In the genomic region with DNA sequence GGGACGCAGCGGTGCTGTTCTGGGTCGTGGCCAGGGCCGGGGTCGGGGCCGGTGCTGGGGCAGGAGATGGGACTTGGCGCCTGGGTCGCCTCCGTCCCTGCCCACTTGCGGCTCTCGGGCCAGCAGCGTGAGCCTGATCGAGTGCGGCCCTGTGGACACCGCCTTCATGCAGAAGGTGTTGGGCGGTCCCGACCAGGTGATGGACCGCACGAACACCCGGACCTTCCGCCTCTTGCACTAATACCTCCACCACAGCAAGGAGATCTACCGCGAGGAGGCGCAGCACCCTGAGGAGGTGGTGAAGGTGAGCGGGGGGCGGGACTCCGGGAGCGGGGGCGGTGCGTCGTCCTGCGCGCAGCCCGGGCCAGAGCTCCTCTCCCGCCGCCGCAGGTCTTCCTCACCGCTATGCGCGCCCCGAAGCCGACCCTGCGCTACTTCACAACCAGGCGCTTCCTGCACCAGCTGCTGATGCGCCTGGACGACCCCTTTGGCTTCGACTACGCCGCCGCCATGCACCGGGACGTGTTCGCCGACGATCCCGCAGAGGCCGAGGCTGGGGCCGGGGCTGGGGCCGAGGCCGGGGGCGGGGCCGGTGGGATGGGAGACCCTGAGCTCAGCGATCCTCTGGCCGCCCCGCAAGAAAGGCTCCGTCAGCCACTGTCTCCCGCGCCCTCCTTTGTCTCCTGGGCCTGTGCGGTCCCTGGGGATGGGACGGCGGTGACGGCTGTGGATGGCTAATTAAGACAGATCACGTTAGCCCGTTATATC, we compare ENCODE assay signal across 8 cellular contexts. TPM values are rescaled to one million over a fixed set of nuclear protein-coding genes. Genes with fewer than 3 reads are reported as not detected.
DNase-seq lines count a peak whose midpoint lies in the region; ATAC-seq and TF ChIP-seq lines count a peak whose summit lies in the region.

No MANE protein-coding gene starts in this region.

- peaks cover 4% of the 10 kb centered on the region; the same call in 1 of the 2 replicates for H3K9me1 ChIP-seq in IMR-90 (ENCODE audit: insufficient read depth, low read length)

- no peaks in the 10 kb centered on the region for H3K9me3 ChIP-seq in IMR-90 (ENCODE audit: control insufficient read depth, insufficient read depth, low read length)
- H3K9me3 ChIP-seq in mucosa of descending colon, result no peaks in the 10 kb centered on the region

- H3K18ac ChIP-seq in IMR-90 (ENCODE audit: low read depth, low read length), result no peak overlapping the region

- H3K4me2 ChIP-seq in IMR-90 (ENCODE audit: low read depth, low read length), result no peak overlapping the region

- no peak overlapping the region for H3K4me3 ChIP-seq in IMR-90 (ENCODE audit: insufficient read depth, low read depth, low read length)
- H3K4me3 ChIP-seq in mucosa of descending colon, result no peak overlapping the region
- H3K4me3 ChIP-seq in lower leg skin (ENCODE audit: low read depth, poor library complexity, severe bottlenecking), result no peak overlapping the region

- no peak overlapping the region for H2BK120ac ChIP-seq in IMR-90 (ENCODE audit: low read depth, low read length)

- in situ Hi-C loops in IMR-90 (cut with MboI; ENCODE audit: low sequenced_read_pairs), result no loop called here

- CTCF ChIA-PET in IMR-90 (lab: Yijun Ruan, JAX), result no interaction called here

- H2BK5ac ChIP-seq in IMR-90 (ENCODE audit: low read depth, low read length, poor library complexity, severe bottlenecking), result no peak overlapping the region

- H3K36me3 ChIP-seq in IMR-90 (ENCODE audit: control insufficient read depth, insufficient read depth, low read length) (peaks cover 21% of the 10 kb centered on the region; the same call in 1 of the 2 replicates), mucosa of descending colon (ENCODE audit: low read depth) (no peaks in the 10 kb centered on the region)

- H4K8ac ChIP-seq in IMR-90 (ENCODE audit: low read depth in 2 of 2, low read length in 2 of 2), result no peak overlapping the region

- no peak overlapping the region for H4K5ac ChIP-seq in IMR-90 (ENCODE audit: low read depth, low read length)

- no peak overlapping the region for H3K56ac ChIP-seq in IMR-90 (ENCODE audit: extremely low read depth, insufficient read depth, low read length)

- H2BK20ac ChIP-seq in IMR-90 (ENCODE audit: low read depth, low read length), result no peak overlapping the region

- dilution Hi-C loops in IMR-90 (cut with HindIII; ENCODE audit: low sequenced_read_pairs, unreplicated experiment), result no loop called here

- no peaks in the 10 kb centered on the region for H3K27me3 ChIP-seq in IMR-90 (ENCODE audit: control insufficient read depth, insufficient read depth, low read length)

- no peak for DNase-seq in IMR-90
- peak; percentile 52 for DNase-seq in activated CD4-positive, CD25-positive, alpha-beta regulatory T cell treated with anti-CD3 and anti-CD28 coated beads, Interleukin-2, amount 50 U/mL, for 16 hours (ENCODE audit: low read depth, low spot score)
- no peak for DNase-seq in chondrocyte (ENCODE audit: low spot score)
- DNase-seq in mucosa of descending colon, result peak; percentile 91 to 96 (median 94)
- DNase-seq in stimulated activated naive CD4-positive, alpha-beta T cell (lab: John Stamatoyannopoulos, UW), result peak; percentile 29 to 75 (median 69)
- no peak for DNase-seq in OCI-M2 (lab: John Stamatoyannopoulos, UW; ENCODE audit: unreplicated experiment)
- DNase-seq in lower leg skin (ENCODE audit: low spot score in 2 of 2), result no peak

- no peak overlapping the region for H3K4me3 Mint-ChIP-seq in chondrocyte (ENCODE audit: unreplicated experiment)

- no peak for TF ChIP-seq CTCF in IMR-90 (conservative IDR thresholded peaks at IDR 0.05; ENCODE audit: low read depth, low read length)
- TF ChIP-seq CTCF in chondrocyte (IDR thresholded peaks at IDR 0.05), result peak; percentile 53
- peak; percentile 32 for TF ChIP-seq CTCF in mucosa of descending colon (IDR thresholded peaks at IDR 0.05)
- TF ChIP-seq CTCF in lower leg skin (IDR thresholded peaks at IDR 0.05), result no peak

- H3K27ac Mint-ChIP-seq in chondrocyte (ENCODE audit: unreplicated experiment), result no peak overlapping the region

- H3K14ac ChIP-seq in IMR-90 (replicated peaks; ENCODE audit: low read depth, low read length), result no peak overlapping the region

- H3K79me1 ChIP-seq in IMR-90 (ENCODE audit: low read depth in 1 of 2, low read length in 2 of 2), result peaks cover 3 to 37% of the 10 kb centered on the region in 2 experiments

- no peak overlapping the region for H2BK15ac ChIP-seq in IMR-90 (ENCODE audit: low read depth, low read length)

- H2AK9ac ChIP-seq in IMR-90 (replicated peaks; ENCODE audit: low read depth, low read length, poor library complexity), result peak overlapping the region; percentile 85

- TF ChIP-seq RAD21 in IMR-90 (IDR thresholded peaks at IDR 0.05; ENCODE audit: low read length), result no peak

- intact Hi-C loops in IMR-90 (cut with micrococcal nuclease) (no loop called here), mucosa of descending colon (cut with DNase I, micrococcal nuclease) (no loop called here), lower leg skin (cut with DNase I; ENCODE audit: low total_unique reads) (no loop called here)

- no peak overlapping the region for H3K9ac ChIP-seq in IMR-90 (ENCODE audit: low read depth, low read length)

- no peak overlapping the region for H3K27ac ChIP-seq in IMR-90 (ENCODE audit: insufficient read depth, low read length)

- no TSS peak for BruUV-seq in IMR-90 (replicated peaks; lab: Mats Ljungman, UMichigan)

- WGBS in IMR-90 (ENCODE audit: extremely low coverage in 2 of 2, insufficient read length in 1 of 2), 2 experiments, result 43% methylated on average over 32 of the region's 74 CpGs; no CpG with 5 or more reads in 1 of the 2 experiments
- 37 to 42% methylated on average over 40 to 44 of the region's 74 CpGs for WGBS in lower leg skin, 2 donors

- no peak overlapping the region for H3K23ac ChIP-seq in IMR-90 (ENCODE audit: low read depth, low read length)

- POLR2A ChIA-PET in IMR-90 (lab: Charles Lee; ENCODE audit: unreplicated experiment), result no interaction called here

- no peaks in the 10 kb centered on the region; the same call in 1 of the 2 replicates for H4K20me1 ChIP-seq in IMR-90 (ENCODE audit: insufficient read depth, low read length)

- no peaks in the 10 kb centered on the region for H3K9me3 Mint-ChIP-seq in chondrocyte (ENCODE audit: low read depth)

- ATAC-seq in GM18867 (IDR thresholded peaks at IDR 0.05; ENCODE audit: unreplicated experiment) (peak; percentile 65), IMR-90 (ENCODE audit: low read depth) (no peak), mucosa of descending colon (peak; percentile 95)

- peaks cover 3% of the 10 kb centered on the region for H3K36me3 Mint-ChIP-seq in chondrocyte (ENCODE audit: low read depth)

- H3K4ac ChIP-seq in IMR-90 (ENCODE audit: low read depth, low read length), result no peak overlapping the region

- H3K4me1 ChIP-seq in IMR-90 (ENCODE audit: control insufficient read depth, insufficient read depth, low read length) (peaks cover 3% of the 10 kb centered on the region; the same call in 1 of the 2 replicates), mucosa of descending colon (ENCODE audit: low read depth) (peaks cover 12% of the 10 kb centered on the region)

- no peaks in the 10 kb centered on the region for H3K27me3 Mint-ChIP-seq in chondrocyte (ENCODE audit: low read depth)

- H2AFZ ChIP-seq in IMR-90 (replicated peaks; ENCODE audit: low read length, poor library complexity), result peak overlapping the region; percentile 58

- peaks cover 6% of the 10 kb centered on the region for H3K4me1 Mint-ChIP-seq in chondrocyte (ENCODE audit: low read depth)

- TF ChIP-seq POLR2A in IMR-90 (IDR thresholded peaks at IDR 0.05; ENCODE audit: low read depth, low read length) (no peak), lower leg skin (IDR thresholded peaks at IDR 0.05) (no peak)

- no peak overlapping the region for H2AK5ac ChIP-seq in IMR-90 (ENCODE audit: low read depth, low read length)

- no peak overlapping the region for H4K91ac ChIP-seq in IMR-90 (ENCODE audit: insufficient read depth, low read depth, low read length)

TF ChIP-seq in IMR-90, 13 proteins besides CTCF, POLR2A, EP300 and RAD21 (continues in another document):
- no peak for TF ChIP-seq NFE2L2 (IDR thresholded peaks at IDR 0.05; ENCODE audit: low read depth, low read length)
- TF ChIP-seq BHLHE40 (IDR thresholded peaks at IDR 0.05; ENCODE audit: low read depth, low read length), result no peak

RNA-seq across cellular contexts. Expression of gene HSD17B1, which starts 4.5 kb away (rescaled TPM):
- total RNA-seq in IMR-90 (2012; rRNA removed) (0.56 and 0.72 TPM in 2 replicates), chondrocyte (1.4 to 2.6 TPM (median 1.4 TPM) in 3 replicates), mucosa of descending colon (1 to 10 TPM; 1.5 to 2.5 (median 1.7) TPM), lower leg skin (1 to 10 TPM; 2.3 to 6.6 (median 4.6) TPM)
- polyA plus RNA-seq in IMR-90 (2012; rRNA removed), result 1.4 and 2.9 TPM in 2 replicates
- polyA plus RNA-seq in IMR-90 (2012; cell fraction: cytosol; rRNA removed), result 1.4 and 2.6 TPM in 2 replicates
- polyA plus RNA-seq in IMR-90 (2012; cell fraction: nucleus; rRNA removed; ENCODE audit: low replicate concordance), result 1.5 and 3.3 TPM in 2 replicates

RNA-seq across cellular contexts. Expression of gene NAGLU, which starts 12.2 kb away (rescaled TPM):
- total RNA-seq in IMR-90 (2012; rRNA removed), result 6.5 and 7.5 TPM in 2 replicates
- polyA plus RNA-seq in IMR-90 (2012; rRNA removed), result 29.2 TPM in 2 replicates
- 17.3 and 46.5 TPM in 2 replicates for polyA plus RNA-seq in IMR-90 (2012; cell fraction: cytosol; rRNA removed)
- polyA plus RNA-seq in IMR-90 (2012; cell fraction: nucleus; rRNA removed; ENCODE audit: low replicate concordance), result 42.7 and 138 TPM in 2 replicates
- total RNA-seq in chondrocyte, result 64.5 to 68.7 TPM (median 66.4 TPM) in 3 replicates
- total RNA-seq in mucosa of descending colon, result 10 to 100 TPM; 28.9 to 51.8 (median 35.6) TPM
- 10 to 100 TPM; 32.9 to 50.5 (median 36.7) TPM for total RNA-seq in lower leg skin

RNA-seq across cellular contexts. Expression of gene COASY, which starts 13.7 kb away (rescaled TPM):
- total RNA-seq in IMR-90 (2012; rRNA removed), result 9.7 and 10.6 TPM in 2 replicates
- 44.0 and 46.6 TPM in 2 replicates for polyA plus RNA-seq in IMR-90 (2012; rRNA removed)
- 32.3 and 40.6 TPM in 2 replicates for polyA plus RNA-seq in IMR-90 (2012; cell fraction: cytosol; rRNA removed)
- 76.9 and 130 TPM in 2 replicates for polyA plus RNA-seq in IMR-90 (2012; cell fraction: nucleus; rRNA removed; ENCODE audit: low replicate concordance)
- 31.2 to 57.3 TPM (median 37.1 TPM) in 3 replicates for total RNA-seq in chondrocyte
- 10 to 100 TPM; 74.5 to 98.7 (median 87.8) TPM for total RNA-seq in mucosa of descending colon
- 10 to 100 TPM; 32.4 to 49.5 (median 41.7) TPM for total RNA-seq in lower leg skin

RNA-seq across cellular contexts. Expression of gene MLX, which starts 18.6 kb away (rescaled TPM):
- 37.5 and 37.8 TPM in 2 replicates for total RNA-seq in IMR-90 (2012; rRNA removed)
- 45.5 and 45.6 TPM in 2 replicates for polyA plus RNA-seq in IMR-90 (2012; rRNA removed)
- polyA plus RNA-seq in IMR-90 (2012; cell fraction: cytosol; rRNA removed), result 17.2 and 19.2 TPM in 2 replicates
- 115 and 123 TPM in 2 replicates for polyA plus RNA-seq in IMR-90 (2012; cell fraction: nucleus; rRNA removed; ENCODE audit: low replicate concordance)
- total RNA-seq in chondrocyte, result 30.1 to 37.0 TPM (median 30.3 TPM) in 3 replicates
- 100 to 1,000 TPM in 2 of 3 donors, 10 to 100 TPM in 1; 69.6 to 110 (median 103) TPM for total RNA-seq in mucosa of descending colon
- total RNA-seq in lower leg skin, result 10 to 100 TPM; 37.8 to 43.2 (median 39.3) TPM

RNA-seq across cellular contexts. Expression of gene PSMC3IP, which starts 29.3 kb away (rescaled TPM):
- total RNA-seq in IMR-90 (2012; rRNA removed) (5.6 and 8.9 TPM in 2 replicates), chondrocyte (4.9 to 13.0 TPM (median 6.1 TPM) in 3 replicates), mucosa of descending colon (1 to 10 TPM; 1.9 to 6.4 (median 3.1) TPM), lower leg skin (1 to 10 TPM in 2 of 4 donors, under 1 TPM in 2; 0.67 to 3.6 (median 1.8) TPM)
- 9.8 and 11.1 TPM in 2 replicates for polyA plus RNA-seq in IMR-90 (2012; rRNA removed)
- 2.9 and 5.3 TPM in 2 replicates for polyA plus RNA-seq in IMR-90 (2012; cell fraction: cytosol; rRNA removed)
- 6.5 and 20.3 TPM in 2 replicates for polyA plus RNA-seq in IMR-90 (2012; cell fraction: nucleus; rRNA removed; ENCODE audit: low replicate concordance)

Comparison
In these comparisons a context has a peak if more than half of its experiments do, and no peak if none do; other contexts are left out.
1. DNase-seq: peak in activated CD4-positive, CD25-positive, alpha-beta regulatory T cell treated with anti-CD3 and anti-CD28 coated beads, Interleukin-2, amount 50 U/mL, for 16 hours (single experiment), mucosa of descending colon (3 of 3) and stimulated activated naive CD4-positive, alpha-beta T cell (6 of 6); none in IMR-90 (single experiment), chondrocyte (single experiment), OCI-M2 (single experiment) and lower leg skin (0 of 2).
2. CTCF ChIP-seq: peak in chondrocyte (single experiment) and mucosa of descending colon (single experiment); none in IMR-90 (single experiment) and lower leg skin (0 of 3).